Comparison of ENCODE assay signal across 1 cellular context in genomic region chr11:93718057-93718563, GRCh38.
TF ChIP-seq lines count a peak whose summit lies in the region.

No MANE protein-coding gene starts in this region.

TF ChIP-seq in K562, 482 proteins besides CTCF, POLR2A, EP300 and RAD21 (continued from another document and continues in another):
- peak; percentile 83 for TF ChIP-seq ZBTB12 (CRISPR knock-in tag; IDR thresholded peaks at IDR 0.05)
- no peak for TF ChIP-seq MTF1 (CRISPR knock-in tag; IDR thresholded peaks at IDR 0.05; ENCODE audit: borderline replicate concordance)
- TF ChIP-seq ZBTB26 (CRISPR knock-in tag; IDR thresholded peaks at IDR 0.05) = no peak
- TF ChIP-seq, protein P1, sequence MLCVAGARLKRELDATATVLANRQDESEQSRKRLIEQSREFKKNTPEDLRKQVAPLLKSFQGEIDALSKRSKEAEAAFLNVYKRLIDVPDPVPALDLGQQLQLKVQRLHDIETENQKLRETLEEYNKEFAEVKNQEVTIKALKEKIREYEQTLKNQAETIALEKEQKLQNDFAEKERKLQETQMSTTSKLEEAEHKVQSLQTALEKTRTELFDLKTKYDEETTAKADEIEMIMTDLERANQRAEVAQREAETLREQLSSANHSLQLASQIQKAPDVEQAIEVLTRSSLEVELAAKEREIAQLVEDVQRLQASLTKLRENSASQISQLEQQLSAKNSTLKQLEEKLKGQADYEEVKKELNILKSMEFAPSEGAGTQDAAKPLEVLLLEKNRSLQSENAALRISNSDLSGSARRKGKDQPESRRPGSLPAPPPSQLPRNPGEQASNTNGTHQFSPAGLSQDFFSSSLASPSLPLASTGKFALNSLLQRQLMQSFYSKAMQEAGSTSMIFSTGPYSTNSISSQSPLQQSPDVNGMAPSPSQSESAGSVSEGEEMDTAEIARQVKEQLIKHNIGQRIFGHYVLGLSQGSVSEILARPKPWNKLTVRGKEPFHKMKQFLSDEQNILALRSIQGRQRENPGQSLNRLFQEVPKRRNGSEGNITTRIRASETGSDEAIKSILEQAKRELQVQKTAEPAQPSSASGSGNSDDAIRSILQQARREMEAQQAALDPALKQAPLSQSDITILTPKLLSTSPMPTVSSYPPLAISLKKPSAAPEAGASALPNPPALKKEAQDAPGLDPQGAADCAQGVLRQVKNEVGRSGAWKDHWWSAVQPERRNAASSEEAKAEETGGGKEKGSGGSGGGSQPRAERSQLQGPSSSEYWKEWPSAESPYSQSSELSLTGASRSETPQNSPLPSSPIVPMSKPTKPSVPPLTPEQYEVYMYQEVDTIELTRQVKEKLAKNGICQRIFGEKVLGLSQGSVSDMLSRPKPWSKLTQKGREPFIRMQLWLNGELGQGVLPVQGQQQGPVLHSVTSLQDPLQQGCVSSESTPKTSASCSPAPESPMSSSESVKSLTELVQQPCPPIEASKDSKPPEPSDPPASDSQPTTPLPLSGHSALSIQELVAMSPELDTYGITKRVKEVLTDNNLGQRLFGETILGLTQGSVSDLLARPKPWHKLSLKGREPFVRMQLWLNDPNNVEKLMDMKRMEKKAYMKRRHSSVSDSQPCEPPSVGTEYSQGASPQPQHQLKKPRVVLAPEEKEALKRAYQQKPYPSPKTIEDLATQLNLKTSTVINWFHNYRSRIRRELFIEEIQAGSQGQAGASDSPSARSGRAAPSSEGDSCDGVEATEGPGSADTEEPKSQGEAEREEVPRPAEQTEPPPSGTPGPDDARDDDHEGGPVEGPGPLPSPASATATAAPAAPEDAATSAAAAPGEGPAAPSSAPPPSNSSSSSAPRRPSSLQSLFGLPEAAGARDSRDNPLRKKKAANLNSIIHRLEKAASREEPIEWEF (CRISPR knock-in tag; IDR thresholded peaks at IDR 0.05) = peak; percentile 91; the same call in 1 of the 2 replicates
- peak; percentile 86 for TF ChIP-seq NCOA1 (IDR thresholded peaks at IDR 0.05; ENCODE audit: low read depth)
- TF ChIP-seq POLR2AphosphoS5 (IDR thresholded peaks at IDR 0.05; ENCODE audit: control insufficient read depth, insufficient read depth, low read depth, low read length) = peak; percentile 84
- TF ChIP-seq, protein P2, sequence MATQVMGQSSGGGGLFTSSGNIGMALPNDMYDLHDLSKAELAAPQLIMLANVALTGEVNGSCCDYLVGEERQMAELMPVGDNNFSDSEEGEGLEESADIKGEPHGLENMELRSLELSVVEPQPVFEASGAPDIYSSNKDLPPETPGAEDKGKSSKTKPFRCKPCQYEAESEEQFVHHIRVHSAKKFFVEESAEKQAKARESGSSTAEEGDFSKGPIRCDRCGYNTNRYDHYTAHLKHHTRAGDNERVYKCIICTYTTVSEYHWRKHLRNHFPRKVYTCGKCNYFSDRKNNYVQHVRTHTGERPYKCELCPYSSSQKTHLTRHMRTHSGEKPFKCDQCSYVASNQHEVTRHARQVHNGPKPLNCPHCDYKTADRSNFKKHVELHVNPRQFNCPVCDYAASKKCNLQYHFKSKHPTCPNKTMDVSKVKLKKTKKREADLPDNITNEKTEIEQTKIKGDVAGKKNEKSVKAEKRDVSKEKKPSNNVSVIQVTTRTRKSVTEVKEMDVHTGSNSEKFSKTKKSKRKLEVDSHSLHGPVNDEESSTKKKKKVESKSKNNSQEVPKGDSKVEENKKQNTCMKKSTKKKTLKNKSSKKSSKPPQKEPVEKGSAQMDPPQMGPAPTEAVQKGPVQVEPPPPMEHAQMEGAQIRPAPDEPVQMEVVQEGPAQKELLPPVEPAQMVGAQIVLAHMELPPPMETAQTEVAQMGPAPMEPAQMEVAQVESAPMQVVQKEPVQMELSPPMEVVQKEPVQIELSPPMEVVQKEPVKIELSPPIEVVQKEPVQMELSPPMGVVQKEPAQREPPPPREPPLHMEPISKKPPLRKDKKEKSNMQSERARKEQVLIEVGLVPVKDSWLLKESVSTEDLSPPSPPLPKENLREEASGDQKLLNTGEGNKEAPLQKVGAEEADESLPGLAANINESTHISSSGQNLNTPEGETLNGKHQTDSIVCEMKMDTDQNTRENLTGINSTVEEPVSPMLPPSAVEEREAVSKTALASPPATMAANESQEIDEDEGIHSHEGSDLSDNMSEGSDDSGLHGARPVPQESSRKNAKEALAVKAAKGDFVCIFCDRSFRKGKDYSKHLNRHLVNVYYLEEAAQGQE (CRISPR knock-in tag; IDR thresholded peaks at IDR 0.05; ENCODE audit: low read depth) = no peak
- peak; percentile 92 for TF ChIP-seq MTA2 (IDR thresholded peaks at IDR 0.05; ENCODE audit: low read depth)
- TF ChIP-seq TBL1XR1 (IDR thresholded peaks at IDR 0.05; ENCODE audit: low read length in 2 of 2) = peak; percentile 54 to 93; a peak in 3 of 4 replicates
- no peak for TF ChIP-seq GTF2A2 (tag; IDR thresholded peaks at IDR 0.05)
- TF ChIP-seq JUNB (CRISPR knock-in tag; conservative IDR thresholded peaks at IDR 0.05) = no peak
- no peak for TF ChIP-seq RBM34 (IDR thresholded peaks at IDR 0.05; ENCODE audit: borderline replicate concordance, insufficient read depth, low read length)
- TF ChIP-seq, protein P3, sequence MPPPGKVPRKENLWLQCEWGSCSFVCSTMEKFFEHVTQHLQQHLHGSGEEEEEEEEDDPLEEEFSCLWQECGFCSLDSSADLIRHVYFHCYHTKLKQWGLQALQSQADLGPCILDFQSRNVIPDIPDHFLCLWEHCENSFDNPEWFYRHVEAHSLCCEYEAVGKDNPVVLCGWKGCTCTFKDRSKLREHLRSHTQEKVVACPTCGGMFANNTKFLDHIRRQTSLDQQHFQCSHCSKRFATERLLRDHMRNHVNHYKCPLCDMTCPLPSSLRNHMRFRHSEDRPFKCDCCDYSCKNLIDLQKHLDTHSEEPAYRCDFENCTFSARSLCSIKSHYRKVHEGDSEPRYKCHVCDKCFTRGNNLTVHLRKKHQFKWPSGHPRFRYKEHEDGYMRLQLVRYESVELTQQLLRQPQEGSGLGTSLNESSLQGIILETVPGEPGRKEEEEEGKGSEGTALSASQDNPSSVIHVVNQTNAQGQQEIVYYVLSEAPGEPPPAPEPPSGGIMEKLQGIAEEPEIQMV (tag; conservative IDR thresholded peaks at IDR 0.05; ENCODE audit: low read depth) = peak; percentile 63
- peak; percentile 96 for TF ChIP-seq SOX6 (IDR thresholded peaks at IDR 0.05)
- TF ChIP-seq, protein P4, sequence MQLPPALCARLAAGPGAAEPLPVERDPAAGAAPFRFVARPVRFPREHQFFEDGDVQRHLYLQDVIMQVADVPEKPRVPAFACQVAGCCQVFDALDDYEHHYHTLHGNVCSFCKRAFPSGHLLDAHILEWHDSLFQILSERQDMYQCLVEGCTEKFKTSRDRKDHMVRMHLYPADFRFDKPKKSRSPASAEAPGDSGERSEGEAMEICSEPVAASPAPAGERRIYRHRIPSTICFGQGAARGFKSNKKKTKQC (CRISPR knock-in tag; IDR thresholded peaks at IDR 0.05) = no peak
- TF ChIP-seq HOMEZ (CRISPR knock-in tag; IDR thresholded peaks at IDR 0.05) = no peak
- TF ChIP-seq ELF1 (tag; IDR thresholded peaks at IDR 0.05) = peak; percentile 85
- TF ChIP-seq ZNF384 (IDR thresholded peaks at IDR 0.05; ENCODE audit: low read depth, low read length) = no peak
- no peak for TF ChIP-seq TCF7 (IDR thresholded peaks at IDR 0.05; ENCODE audit: borderline replicate concordance)
- no peak for TF ChIP-seq CHD1 (IDR thresholded peaks at IDR 0.05; ENCODE audit: low read length)
- TF ChIP-seq, protein P5, sequence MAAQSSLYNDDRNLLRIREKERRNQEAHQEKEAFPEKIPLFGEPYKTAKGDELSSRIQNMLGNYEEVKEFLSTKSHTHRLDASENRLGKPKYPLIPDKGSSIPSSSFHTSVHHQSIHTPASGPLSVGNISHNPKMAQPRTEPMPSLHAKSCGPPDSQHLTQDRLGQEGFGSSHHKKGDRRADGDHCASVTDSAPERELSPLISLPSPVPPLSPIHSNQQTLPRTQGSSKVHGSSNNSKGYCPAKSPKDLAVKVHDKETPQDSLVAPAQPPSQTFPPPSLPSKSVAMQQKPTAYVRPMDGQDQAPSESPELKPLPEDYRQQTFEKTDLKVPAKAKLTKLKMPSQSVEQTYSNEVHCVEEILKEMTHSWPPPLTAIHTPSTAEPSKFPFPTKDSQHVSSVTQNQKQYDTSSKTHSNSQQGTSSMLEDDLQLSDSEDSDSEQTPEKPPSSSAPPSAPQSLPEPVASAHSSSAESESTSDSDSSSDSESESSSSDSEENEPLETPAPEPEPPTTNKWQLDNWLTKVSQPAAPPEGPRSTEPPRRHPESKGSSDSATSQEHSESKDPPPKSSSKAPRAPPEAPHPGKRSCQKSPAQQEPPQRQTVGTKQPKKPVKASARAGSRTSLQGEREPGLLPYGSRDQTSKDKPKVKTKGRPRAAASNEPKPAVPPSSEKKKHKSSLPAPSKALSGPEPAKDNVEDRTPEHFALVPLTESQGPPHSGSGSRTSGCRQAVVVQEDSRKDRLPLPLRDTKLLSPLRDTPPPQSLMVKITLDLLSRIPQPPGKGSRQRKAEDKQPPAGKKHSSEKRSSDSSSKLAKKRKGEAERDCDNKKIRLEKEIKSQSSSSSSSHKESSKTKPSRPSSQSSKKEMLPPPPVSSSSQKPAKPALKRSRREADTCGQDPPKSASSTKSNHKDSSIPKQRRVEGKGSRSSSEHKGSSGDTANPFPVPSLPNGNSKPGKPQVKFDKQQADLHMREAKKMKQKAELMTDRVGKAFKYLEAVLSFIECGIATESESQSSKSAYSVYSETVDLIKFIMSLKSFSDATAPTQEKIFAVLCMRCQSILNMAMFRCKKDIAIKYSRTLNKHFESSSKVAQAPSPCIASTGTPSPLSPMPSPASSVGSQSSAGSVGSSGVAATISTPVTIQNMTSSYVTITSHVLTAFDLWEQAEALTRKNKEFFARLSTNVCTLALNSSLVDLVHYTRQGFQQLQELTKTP (IDR thresholded peaks at IDR 0.05; ENCODE audit: low read depth in 1 of 2, partially characterized antibody in 2 of 2) = peak; percentile 53 to 75
- no peak for TF ChIP-seq RFX1 (IDR thresholded peaks at IDR 0.05)
- TF ChIP-seq ARID1B (IDR thresholded peaks at IDR 0.05) = peak; percentile 98
- no peak for TF ChIP-seq PBX2 (CRISPR knock-in tag; IDR thresholded peaks at IDR 0.05; ENCODE audit: low read depth)
- TF ChIP-seq PBX2 (tag; conservative IDR thresholded peaks at IDR 0.05; ENCODE audit: low read depth) = peak; percentile 52
- TF ChIP-seq ZNF12 (CRISPR knock-in tag; IDR thresholded peaks at IDR 0.05) = no peak
- TF ChIP-seq, protein P6, sequence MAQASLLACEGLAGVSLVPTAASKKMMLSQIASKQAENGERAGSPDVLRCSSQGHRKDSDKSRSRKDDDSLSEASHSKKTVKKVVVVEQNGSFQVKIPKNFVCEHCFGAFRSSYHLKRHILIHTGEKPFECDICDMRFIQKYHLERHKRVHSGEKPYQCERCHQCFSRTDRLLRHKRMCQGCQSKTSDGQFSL (CRISPR knock-in tag; IDR thresholded peaks at IDR 0.05) = no peak
- TF ChIP-seq, protein P6 (tag; IDR thresholded peaks at IDR 0.05) = no peak
- TF ChIP-seq ARID3B (CRISPR knock-in tag; IDR thresholded peaks at IDR 0.05; ENCODE audit: borderline replicate concordance) = no peak
